In genomic region chr9:13941686-13942085, GRCh38 we compare ENCODE assay signal across 19 cellular contexts.
A peak's percentile ranks its signal among the peaks of the same experiment; 100 is the strongest.
DNase-seq lines count a peak whose midpoint lies in the region; TF ChIP-seq lines count a peak whose summit lies in the region.
"Had no signal": no experiment of that assay in that cellular context is flagged by ENCODE, and none has a peak within 500 bp of the region (broad histone marks: within the 10 kb centered on the region; RNA-seq: fewer than 3 reads in every experiment).

No MANE protein-coding gene starts in this region.

- H3K9me3 ChIP-seq in ascending aorta, result no peaks in the 10 kb centered on the region
- H3K9me3 ChIP-seq: HAP-1, SK-N-SH had no signal

- DNase-seq in BJ (ENCODE audit: low read depth), result peak; percentile 52
- peak; percentile 73 for DNase-seq in LHCN-M2 (ENCODE audit: low read depth)
- DNase-seq in fibroblast of mammary gland (ENCODE audit: low read depth), result peak; percentile 53
- DNase-seq in non-pigmented ciliary epithelial cell (ENCODE audit: low read depth), result peak; percentile 19
- no peak for DNase-seq in NCI-H1436 (lab: John Stamatoyannopoulos, UW)
- DNase-seq in Ammon's horn (ENCODE audit: low spot score), result no peak
- no peak for DNase-seq in NCI-H748 (lab: John Stamatoyannopoulos, UW; ENCODE audit: unreplicated experiment)
- DNase-seq in ascending aorta (ENCODE audit: low spot score in 2 of 2), result no peak
- DNase-seq: activated effector memory CD4-positive, alpha-beta T cell treated with Interleukin-2 at 50 U/mL for 16 hours; dermis blood vessel endothelial cell; foreskin melanocyte; naive thymus-derived CD4-positive, alpha-beta T cell; NCI-H1105 treated with DMSO at 0.1 percent for 48 hours; NCI-H2081 treated with DMSO at 0.1 percent for 48 hours; NCI-H510A; SK-N-SH; T-helper 2 cell had no signal

- H3K4me1 ChIP-seq in ascending aorta, result peaks cover 0 to 8% of the 10 kb centered on the region in 2 donors
- H3K4me1 ChIP-seq: HAP-1 had no signal

- H3K4me3 ChIP-seq in BJ (ENCODE audit: low read depth, low read length) (no peak overlapping the region), fibroblast of mammary gland (ENCODE audit: control insufficient read depth, low read depth, low read length) (no peak overlapping the region), ascending aorta (no peak overlapping the region)
- H3K4me3 ChIP-seq: HAP-1 had no signal

- CTCF ChIA-PET in BJ (lab: Yijun Ruan, JAX), result interaction anchor here (0.6 to 0.7 kb wide), 2 partner anchors 106 to 916 kb away, joined by 3 to 5 read pairs; no protein-coding TSS in a partner anchor

- H3K27me3 ChIP-seq in BJ (ENCODE audit: control insufficient read depth, insufficient read depth, low read length), result no peaks in the 10 kb centered on the region
- no peaks in the 10 kb centered on the region for H3K27me3 ChIP-seq in ascending aorta

- POLR2A ChIA-PET in BJ (lab: Charles Lee), result no interaction called here

- no peak for TF ChIP-seq CTCF in BJ (IDR thresholded peaks at IDR 0.05; ENCODE audit: insufficient read depth, low read depth, low read length)
- no peak for TF ChIP-seq CTCF in fibroblast of mammary gland (conservative IDR thresholded peaks at IDR 0.05; ENCODE audit: control insufficient read depth, insufficient read depth, low read depth, low read length)
- no peak for TF ChIP-seq CTCF in ascending aorta (IDR thresholded peaks at IDR 0.05)

- H3K36me3 ChIP-seq in BJ (ENCODE audit: control insufficient read depth, insufficient read depth, low read length), result no peaks in the 10 kb centered on the region
- H3K36me3 ChIP-seq in ascending aorta, result no peaks in the 10 kb centered on the region
- H3K36me3 ChIP-seq: HAP-1 had no signal

- intact Hi-C loops in ascending aorta (cut with DNase I), result no loop called here

- no peak overlapping the region for H3K27ac ChIP-seq in ascending aorta
- H3K27ac ChIP-seq: VCaP had no signal

Comparison
In these comparisons a context has a peak if more than half of its experiments do, and no peak if none do; other contexts are left out.
1. DNase-seq: peak in BJ (single experiment), LHCN-M2 (single experiment), fibroblast of mammary gland (single experiment) and non-pigmented ciliary epithelial cell (single experiment); none in NCI-H1436 (single experiment), Ammon's horn (single experiment), NCI-H748 (single experiment) and ascending aorta (0 of 2).